In the genomic region with DNA sequence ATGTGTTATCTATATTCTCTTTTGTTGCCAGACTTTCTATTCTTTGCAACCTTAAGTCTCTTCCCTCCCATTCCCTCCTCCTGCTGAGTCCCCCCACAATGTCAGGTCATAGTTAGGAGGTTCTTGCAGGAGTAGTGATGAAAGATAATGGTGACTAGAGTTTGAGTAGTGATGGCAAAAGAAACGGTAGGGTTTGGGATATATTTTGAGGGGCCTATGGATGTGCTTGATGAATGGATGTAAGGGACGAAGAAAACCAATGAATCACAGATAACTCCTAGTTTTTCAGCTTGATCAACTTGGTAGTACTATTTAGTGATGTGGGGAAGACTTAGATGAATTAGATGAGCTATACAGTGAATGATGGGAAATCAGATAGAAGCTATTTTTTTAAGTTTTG, we compare ENCODE assay signal across 16 cellular contexts. TPM values are rescaled to one million over a fixed set of nuclear protein-coding genes. Genes with fewer than 3 reads are reported as not detected.
DNase-seq lines count a peak whose midpoint lies in the region; ATAC-seq and TF ChIP-seq lines count a peak whose summit lies in the region.
"Had no signal": no experiment of that assay in that cellular context is flagged by ENCODE, and none has a peak within 500 bp of the region (broad histone marks: within the 10 kb centered on the region; RNA-seq: fewer than 3 reads in every experiment).

No MANE protein-coding gene starts in this region.

- H3K9me3 ChIP-seq in Caco-2 = no peaks in the 10 kb centered on the region

- peak overlapping the region; percentile 7 for H3K27ac Mint-ChIP-seq in activated naive CD4-positive, alpha-beta T cell treated with anti-CD3 and anti-CD28 coated beads for 36 hours
- H3K27ac Mint-ChIP-seq in Caco-2 (ENCODE audit: unreplicated experiment) = peak overlapping the region; percentile 54
- no peak overlapping the region for H3K27ac Mint-ChIP-seq in activated T-helper 17 cell treated with anti-CD3 and anti-CD28 coated beads, Interleukin-2, amount 50 U/mL, for 72 hours
- peak overlapping the region; percentile 8 to 36 (median 12) for H3K27ac Mint-ChIP-seq in nephron
- no peak overlapping the region for H3K27ac Mint-ChIP-seq in nephron progenitor cell

- H3K27me3 ChIP-seq in Caco-2 (replicated peaks; ENCODE audit: control insufficient read depth, insufficient read depth, low read length) = no peaks in the 10 kb centered on the region

- peaks cover 6% of the 10 kb centered on the region for H3K36me3 Mint-ChIP-seq in activated naive CD4-positive, alpha-beta T cell treated with anti-CD3 and anti-CD28 coated beads for 36 hours (ENCODE audit: low read depth)
- H3K36me3 Mint-ChIP-seq in Caco-2 (ENCODE audit: insufficient read depth, unreplicated experiment) = peaks cover 9% of the 10 kb centered on the region
- H3K36me3 Mint-ChIP-seq in activated T-helper 17 cell treated with anti-CD3 and anti-CD28 coated beads, Interleukin-2, amount 50 U/mL, for 72 hours (ENCODE audit: low read depth) = peaks cover 39% of the 10 kb centered on the region
- H3K36me3 Mint-ChIP-seq in nephron (ENCODE audit: low read depth) = no peaks in the 10 kb centered on the region
- H3K36me3 Mint-ChIP-seq in nephron progenitor cell (ENCODE audit: low read depth) = peaks cover 12% of the 10 kb centered on the region

- TF ChIP-seq CTCF in Caco-2 (IDR thresholded peaks at IDR 0.05; ENCODE audit: insufficient read depth in 1 of 2, low read depth in 1 of 2, low read length in 1 of 2, severe bottlenecking in 1 of 2, unreplicated experiment in 1 of 2) (no peak), nephron (IDR thresholded peaks at IDR 0.05; ENCODE audit: unreplicated experiment in 3 of 3) (no peak), nephron progenitor cell (IDR thresholded peaks at IDR 0.05) (no peak), foreskin fibroblast (IDR thresholded peaks at IDR 0.05; ENCODE audit: low read depth, low read length) (no peak)

- no peak for DNase-seq in activated naive CD4-positive, alpha-beta T cell treated with anti-CD3 and anti-CD28 coated beads for 36 hours
- DNase-seq in activated naive CD4-positive, alpha-beta T cell treated with Interleukin-2 at 50 U/mL for 16 hours = no peak
- no peak for DNase-seq in Caco-2
- no peak for DNase-seq in nephron progenitor cell
- DNase-seq in foreskin fibroblast = no peak
- DNase-seq in T-helper 1 cell = no peak
- DNase-seq: AML-193, DMS 273 treated with DMSO at 0.1 percent for 48 hours, H7, NCI-H1417, NCI-H1930, NCI-H2171 treated with DMSO at 0.1 percent for 48 hours, NCI-H774 had no signal

- BruUV-seq in Caco-2 (replicated peaks; lab: Mats Ljungman, UMichigan) = no TSS peak

- H3K27me3 Mint-ChIP-seq in activated naive CD4-positive, alpha-beta T cell treated with anti-CD3 and anti-CD28 coated beads for 36 hours (ENCODE audit: low read depth) = no peaks in the 10 kb centered on the region
- H3K27me3 Mint-ChIP-seq in Caco-2 (ENCODE audit: insufficient read depth, unreplicated experiment) (no peaks in the 10 kb centered on the region), nephron (ENCODE audit: low read depth) (no peaks in the 10 kb centered on the region), nephron progenitor cell (ENCODE audit: low read depth, poor library complexity) (no peaks in the 10 kb centered on the region)
- no peaks in the 10 kb centered on the region for H3K27me3 Mint-ChIP-seq in activated T-helper 17 cell treated with anti-CD3 and anti-CD28 coated beads, Interleukin-2, amount 50 U/mL, for 72 hours

- no peak for ATAC-seq in activated T-helper 17 cell treated with anti-CD3 and anti-CD28 coated beads, Interleukin-2, amount 50 U/mL, for 72 hours (replicated peaks)
- ATAC-seq: Right ventricle myocardium inferior had no signal

- CTCF ChIA-PET in activated naive CD4-positive, alpha-beta T cell treated with anti-CD3 and anti-CD28 coated beads for 36 hours (lab: Charles Lee) = interaction anchor here (1.1 to 1.9 kb wide), 4 partner anchors 9 to 139 kb away, joined by 3 to 7 read pairs (median 4); no protein-coding TSS in a partner anchor
- CTCF ChIA-PET in Caco-2 (lab: Charles Lee) = interaction anchor here (1.4 kb wide), 1 partner anchor 49 kb away, joined by 4 read pairs; no protein-coding TSS in a partner anchor

- H3K4me3 ChIP-seq in Caco-2 (ENCODE audit: low read depth, low read length) = no peak overlapping the region
- H3K4me3 ChIP-seq in foreskin fibroblast (ENCODE audit: low read depth in 1 of 2, low read length in 2 of 2) = no peak overlapping the region

- intact Hi-C loops in activated naive CD4-positive, alpha-beta T cell treated with anti-CD3 and anti-CD28 coated beads for 36 hours (cut with micrococcal nuclease) = no loop called here
- intact Hi-C loops in Caco-2 (cut with micrococcal nuclease; ENCODE audit: unreplicated experiment) = loop anchor here (2.0 to 5.0 kb wide), 2 partner anchors 57 to 343 kb away; no protein-coding TSS in a partner anchor

- H3K4me3 Mint-ChIP-seq in activated naive CD4-positive, alpha-beta T cell treated with anti-CD3 and anti-CD28 coated beads for 36 hours = no peak overlapping the region
- H3K4me3 Mint-ChIP-seq in Caco-2 (ENCODE audit: unreplicated experiment) = peak overlapping the region; percentile 6
- H3K4me3 Mint-ChIP-seq in activated T-helper 17 cell treated with anti-CD3 and anti-CD28 coated beads, Interleukin-2, amount 50 U/mL, for 72 hours = peak overlapping the region; percentile 6
- no peak overlapping the region for H3K4me3 Mint-ChIP-seq in nephron
- H3K4me3 Mint-ChIP-seq in nephron progenitor cell = no peak overlapping the region

- H3K9me3 Mint-ChIP-seq in activated naive CD4-positive, alpha-beta T cell treated with anti-CD3 and anti-CD28 coated beads for 36 hours = no peaks in the 10 kb centered on the region
- H3K9me3 Mint-ChIP-seq in Caco-2 (ENCODE audit: unreplicated experiment) = no peaks in the 10 kb centered on the region
- H3K9me3 Mint-ChIP-seq in activated T-helper 17 cell treated with anti-CD3 and anti-CD28 coated beads, Interleukin-2, amount 50 U/mL, for 72 hours = no peaks in the 10 kb centered on the region
- H3K9me3 Mint-ChIP-seq in nephron = no peaks in the 10 kb centered on the region
- H3K9me3 Mint-ChIP-seq in nephron progenitor cell = no peaks in the 10 kb centered on the region

- peaks cover 84% of the 10 kb centered on the region for H3K4me1 ChIP-seq in Caco-2

- no peaks in the 10 kb centered on the region for H3K36me3 ChIP-seq in Caco-2 (ENCODE audit: control insufficient read depth, insufficient read depth, low read length)

- H3K4me1 Mint-ChIP-seq in activated naive CD4-positive, alpha-beta T cell treated with anti-CD3 and anti-CD28 coated beads for 36 hours (ENCODE audit: low read depth) = peaks cover 70% of the 10 kb centered on the region
- peaks cover 55% of the 10 kb centered on the region for H3K4me1 Mint-ChIP-seq in Caco-2 (ENCODE audit: low read depth, unreplicated experiment)
- peaks cover 37% of the 10 kb centered on the region for H3K4me1 Mint-ChIP-seq in activated T-helper 17 cell treated with anti-CD3 and anti-CD28 coated beads, Interleukin-2, amount 50 U/mL, for 72 hours
- H3K4me1 Mint-ChIP-seq in nephron = peaks cover 45% of the 10 kb centered on the region
- peaks cover 29% of the 10 kb centered on the region for H3K4me1 Mint-ChIP-seq in nephron progenitor cell

- POLR2A ChIA-PET in Caco-2 (lab: Charles Lee) = interaction anchor here (0.7 to 2.0 kb wide), 3 partner anchors 21 to 125 kb away, joined by 3 to 6 read pairs (median 6); a partner anchor contains a TSS

RNA-seq across cellular contexts. Expression of a gene that starts 21.0 kb away (rescaled TPM):
- total RNA-seq in activated naive CD4-positive, alpha-beta T cell treated with anti-CD3 and anti-CD28 coated beads for 36 hours = 10 to 100 TPM; 65.8 to 65.9 TPM
- 122 and 125 TPM in 2 replicates for total RNA-seq in Caco-2 (2022)
- 10 to 100 TPM; 69.9 to 93.7 TPM for total RNA-seq in activated T-helper 17 cell treated with anti-CD3 and anti-CD28 coated beads, Interleukin-2, amount 50 U/mL, for 72 hours

Comparison
In these comparisons a context has a peak if more than half of its experiments do, and no peak if none do; other contexts are left out.
1. H3K27ac Mint-ChIP-seq: peak in activated naive CD4-positive, alpha-beta T cell treated with anti-CD3 and anti-CD28 coated beads for 36 hours (single experiment), Caco-2 (single experiment) and nephron (3 of 3); none in activated T-helper 17 cell treated with anti-CD3 and anti-CD28 coated beads, Interleukin-2, amount 50 U/mL, for 72 hours (single experiment) and nephron progenitor cell (single experiment).
2. H3K4me3 Mint-ChIP-seq: peak in Caco-2 (single experiment) and activated T-helper 17 cell treated with anti-CD3 and anti-CD28 coated beads, Interleukin-2, amount 50 U/mL, for 72 hours (single experiment); none in activated naive CD4-positive, alpha-beta T cell treated with anti-CD3 and anti-CD28 coated beads for 36 hours (single experiment), nephron (0 of 3) and nephron progenitor cell (single experiment).